16 cellular contexts compared by ENCODE assay signal in the genomic region with DNA sequence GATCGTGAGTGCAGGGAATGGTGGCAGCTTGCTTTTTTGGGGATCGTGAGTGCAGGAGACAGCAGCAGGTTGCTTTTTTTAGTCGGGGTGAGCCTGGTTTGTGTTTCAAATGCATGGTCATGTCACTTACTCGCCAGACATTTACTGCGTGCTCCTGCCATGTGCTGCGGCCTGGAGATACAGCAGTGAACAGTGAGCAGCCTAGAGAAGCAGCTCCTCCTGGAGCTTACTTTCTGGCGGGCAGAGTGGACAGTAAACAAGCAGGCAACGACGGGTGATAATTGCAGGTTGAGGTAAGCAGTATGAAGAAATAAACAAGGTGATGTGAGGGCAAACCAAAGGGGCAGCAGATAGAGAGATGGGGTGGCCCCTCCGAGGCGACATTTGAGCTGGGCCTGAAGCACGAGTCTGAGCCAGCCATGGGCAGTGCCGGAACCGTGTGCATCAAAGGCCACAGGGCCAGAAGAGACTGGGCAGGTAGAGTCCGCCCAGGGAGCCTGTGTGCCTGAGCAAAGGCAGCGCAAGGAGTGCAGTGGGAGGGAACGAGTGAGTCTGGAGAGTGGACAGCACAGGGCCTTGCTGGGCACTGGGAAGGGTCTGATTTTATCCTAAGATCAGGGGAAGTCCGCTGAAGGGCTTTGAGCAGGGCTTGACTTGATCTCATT. TPM values are rescaled to one million over a fixed set of nuclear protein-coding genes. Genes with fewer than 3 reads are reported as not detected.
DNase-seq lines count a peak whose midpoint lies in the region; ATAC-seq, FAIRE-seq and TF ChIP-seq lines count a peak whose summit lies in the region.
"Had no signal": no experiment of that assay in that cellular context is flagged by ENCODE, and none has a peak within 500 bp of the region (broad histone marks: within the 10 kb centered on the region; RNA-seq: fewer than 3 reads in every experiment).

No MANE protein-coding gene starts in this region.

- no peaks in the 10 kb centered on the region for H3K36me3 ChIP-seq in HUES64 (ENCODE audit: insufficient read depth, low read length)
- peaks cover 5 to 10% of the 10 kb centered on the region in 2 donors for H3K36me3 ChIP-seq in ascending aorta
- peaks cover 4 to 9% of the 10 kb centered on the region in 2 donors for H3K36me3 ChIP-seq in kidney (ENCODE audit: control insufficient read depth in 1 of 2, insufficient read depth in 2 of 2, low read length in 2 of 2)
- H3K36me3 ChIP-seq in stomach: peaks cover 4 to 33% (median 20%) of the 10 kb centered on the region in 4 donors

- H3K27ac ChIP-seq in HUES64 (ENCODE audit: low read depth, low read length) (no peak overlapping the region), ascending aorta (peak overlapping the region; percentile 37 to 80), kidney (ENCODE audit: low read depth in 2 of 2, low read length in 2 of 2) (peak overlapping the region; percentile 14 to 44), stomach (peak overlapping the region in 4 of 5 donors; percentile 14 to 88 (median 78))
- H3K27ac ChIP-seq: C4-2B, foreskin keratinocyte had no signal

- no peaks in the 10 kb centered on the region for H3K9me3 ChIP-seq in HUES64 (ENCODE audit: insufficient read depth, low read depth, low read length)
- H3K9me3 ChIP-seq in ascending aorta: no peaks in the 10 kb centered on the region
- H3K9me3 ChIP-seq in kidney (ENCODE audit: control insufficient read depth in 1 of 2, low read length in 2 of 2): no peaks in the 10 kb centered on the region
- H3K9me3 ChIP-seq in stomach: no peaks in the 10 kb centered on the region

- DNase-seq in ascending aorta (ENCODE audit: low spot score in 2 of 2): no peak
- DNase-seq in kidney: no peak
- no peak for DNase-seq in stomach
- DNase-seq in GM13976 (ENCODE audit: low spot score): no peak
- no peak for DNase-seq in stimulated activated naive CD4-positive, alpha-beta T cell (lab: John Stamatoyannopoulos, UW)
- DNase-seq: EL; foreskin keratinocyte; NCI-H1694 treated with DMSO at 0.1 percent for 48 hours; NCI-H524 treated with DMSO at 0.1 percent for 48 hours; RPMI8226; stimulated activated CD4-positive, alpha-beta T cell treated with anti-CD3 and anti-CD28 coated beads, Interleukin-15, amount 100 ng/mL, for 24 hours; T-helper 1 cell had no signal

- ATAC-seq in HG02610 (IDR thresholded peaks at IDR 0.05; ENCODE audit: unreplicated experiment): no peak
- ATAC-seq: foreskin keratinocyte had no signal

- no peak for FAIRE-seq in kidney (lab: Jason Lieb, UNC)
- FAIRE-seq: astrocyte had no signal

- H3K4me3 ChIP-seq in HUES64 (ENCODE audit: low read length): no peak overlapping the region
- no peak overlapping the region for H3K4me3 ChIP-seq in ascending aorta
- H3K4me3 ChIP-seq in kidney (ENCODE audit: low read length in 2 of 2): no peak overlapping the region
- no peak overlapping the region for H3K4me3 ChIP-seq in stomach

- TF ChIP-seq CTCF in ascending aorta (IDR thresholded peaks at IDR 0.05) (no peak), kidney (IDR thresholded peaks at IDR 0.05; ENCODE audit: borderline replicate concordance, extremely low read depth, insufficient read depth) (no peak), stomach (IDR thresholded peaks at IDR 0.05) (no peak), GM13976 (IDR thresholded peaks at IDR 0.05; ENCODE audit: borderline replicate concordance, control extremely low read depth, extremely low read depth, insufficient read depth, missing control alignments) (no peak)

- intact Hi-C loops in ascending aorta (cut with DNase I) (no loop called here), kidney (cut with DNase I) (no loop called here), stomach (cut with DNase I; ENCODE audit: low total_unique reads) (no loop called here)

- no peak for TF ChIP-seq POLR2A in stomach (IDR thresholded peaks at IDR 0.05)

- 91% methylated on average over 18 of the region's 18 CpGs for WGBS in HUES64
- WGBS in stomach, 5 donors: 71 to 84% (median 83%) methylated on average over 18 of the region's 18 CpGs

- peaks cover 12% of the 10 kb centered on the region for H3K4me1 ChIP-seq in HUES64 (ENCODE audit: insufficient read depth, low read length)
- H3K4me1 ChIP-seq in ascending aorta: peaks cover 16 to 69% of the 10 kb centered on the region in 2 donors
- H3K4me1 ChIP-seq in kidney (ENCODE audit: control insufficient read depth in 1 of 2, insufficient read depth in 1 of 2, low read depth in 1 of 2, low read length in 2 of 2): peaks cover 32 to 35% of the 10 kb centered on the region in 2 donors
- peaks cover 39 to 96% (median 76%) of the 10 kb centered on the region in 4 donors for H3K4me1 ChIP-seq in stomach
- H3K4me1 ChIP-seq: foreskin keratinocyte had no signal

- peak overlapping the region; percentile 7; the same call in 1 of the 2 replicates for H3K9ac ChIP-seq in HUES64 (ENCODE audit: low read depth, low read length)
- H3K9ac ChIP-seq in kidney (ENCODE audit: low read length in 2 of 2): no peak overlapping the region

- no peak for TF ChIP-seq EP300 in stomach (IDR thresholded peaks at IDR 0.05)

- H3K27me3 ChIP-seq in HUES64 (ENCODE audit: insufficient read depth, low read length) (no peaks in the 10 kb centered on the region), ascending aorta (no peaks in the 10 kb centered on the region), stomach (no peaks in the 10 kb centered on the region)
- H3K27me3 ChIP-seq: foreskin keratinocyte had no signal

- in situ Hi-C loops in GM13976 (cut with MboI; ENCODE audit: low sequenced_read_pairs, unreplicated experiment): no loop called here

RNA-seq across cellular contexts. Expression of a gene that starts 57.3 kb away (rescaled TPM):
- 10.2 TPM for polyA plus RNA-seq in HUES64 (2013, experiment 1 of 2)
- 13.5 TPM for polyA plus RNA-seq in HUES64 (2013, experiment 2 of 2)
- total RNA-seq in ascending aorta: 7.7 TPM
- 29.8 TPM for total RNA-seq in kidney
- 2.2 TPM for polyA plus RNA-seq in kidney (ENCODE audit: insufficient read depth, low read depth, low replicate concordance)
- 10 to 100 TPM in 4 of 5 donors, 1 to 10 TPM in 1; 6.2 to 32.1 (median 21.7) TPM for total RNA-seq in stomach
- 1 to 10 TPM; 2.6 to 3.8 (median 3.4) TPM for polyA plus RNA-seq in stomach
